Comparison of ENCODE assay signal across 13 cellular contexts in the genomic region with DNA sequence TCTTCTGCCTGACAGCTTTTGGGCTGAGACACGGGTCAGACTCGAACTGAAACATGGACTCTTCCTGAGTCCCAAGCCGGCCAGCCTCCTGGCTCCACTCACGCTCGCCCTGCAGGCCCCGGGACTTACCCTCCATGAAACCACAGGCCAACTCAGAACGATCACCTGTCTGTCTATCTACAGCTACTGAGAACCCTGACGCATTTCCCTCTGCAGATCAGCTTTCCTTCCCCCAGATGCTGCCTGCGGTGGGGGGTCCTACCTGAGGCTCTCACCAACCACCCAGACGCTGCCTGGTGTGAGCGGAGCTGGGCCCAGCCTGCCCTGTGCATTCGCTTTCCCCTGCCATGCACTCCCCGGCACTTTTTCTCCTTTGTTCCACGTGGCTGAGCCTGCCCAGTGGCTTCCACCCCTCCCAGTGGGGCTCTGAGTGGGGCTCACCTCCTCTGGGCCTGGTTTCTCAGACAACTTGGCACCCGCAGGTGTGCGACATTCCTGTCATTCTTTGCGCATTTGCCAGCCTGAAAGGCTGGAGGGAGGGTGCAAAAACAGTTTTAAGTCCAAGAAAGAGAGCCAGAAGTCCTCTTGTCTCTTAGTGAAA.
DNase-seq lines count a peak whose midpoint lies in the region; ATAC-seq and TF ChIP-seq lines count a peak whose summit lies in the region.
"Had no signal": no experiment of that assay in that cellular context is flagged by ENCODE, and none has a peak within 500 bp of the region (broad histone marks: within the 10 kb centered on the region; RNA-seq: fewer than 3 reads in every experiment).

No MANE protein-coding gene starts in this region.

- peaks cover 22% of the 10 kb centered on the region for H3K4me1 Mint-ChIP-seq in MCF 10A (ENCODE audit: insufficient read depth, unreplicated experiment)
- no peaks in the 10 kb centered on the region for H3K4me1 Mint-ChIP-seq in activated CD4-positive, alpha-beta memory T cell treated with anti-CD3 and anti-CD28 coated beads, Interleukin-2, amount 10 ng/mL, durations not matched to agents 7 days and 5 days
- H3K4me1 Mint-ChIP-seq: activated naive CD8-positive, alpha-beta T cell treated with anti-CD3 and anti-CD28 coated beads, Interleukin-2, amount 50 U/mL, for 24 hours had no signal

- no peaks in the 10 kb centered on the region for H3K27me3 ChIP-seq in layer of hippocampus (ENCODE audit: control insufficient read depth, insufficient read depth, low read length)
- no peaks in the 10 kb centered on the region for H3K27me3 ChIP-seq in thyroid gland

- intact Hi-C loops in MCF 10A (cut with micrococcal nuclease) (no loop called here), thyroid gland (cut with DNase I) (no loop called here)

- BruUV-seq in MCF 10A (replicated peaks; lab: Mats Ljungman, UMichigan): no TSS peak

- H3K27ac Mint-ChIP-seq in MCF 10A (ENCODE audit: low read depth, unreplicated experiment): peak overlapping the region; percentile 91
- no peak overlapping the region for H3K27ac Mint-ChIP-seq in activated CD4-positive, alpha-beta memory T cell treated with anti-CD3 and anti-CD28 coated beads, Interleukin-2, amount 10 ng/mL, durations not matched to agents 7 days and 5 days
- H3K27ac Mint-ChIP-seq: activated naive CD8-positive, alpha-beta T cell treated with anti-CD3 and anti-CD28 coated beads, Interleukin-2, amount 50 U/mL, for 24 hours had no signal

- ATAC-seq in HG03439 (IDR thresholded peaks at IDR 0.05; ENCODE audit: unreplicated experiment): no peak
- ATAC-seq: activated naive CD8-positive, alpha-beta T cell treated with anti-CD3 and anti-CD28 coated beads, Interleukin-2, amount 50 U/mL, for 24 hours had no signal

- POLR2A ChIA-PET in MCF 10A (lab: Yijun Ruan, JAX): interaction anchor here (0.5 to 1.0 kb wide), 3 partner anchors 405 to 500 kb away, joined by 3 read pairs; no protein-coding TSS in a partner anchor
- POLR2A ChIA-PET in activated CD4-positive, alpha-beta memory T cell treated with anti-CD3 and anti-CD28 coated beads, Interleukin-2, amount 10 ng/mL, durations not matched to agents 7 days and 5 days (lab: Charles Lee): no interaction called here

- CTCF ChIA-PET in MCF 10A (lab: Yijun Ruan, JAX): interaction anchor here (0.5 to 1.1 kb wide), 4 partner anchors 11 to 359 kb away, joined by 3 to 4 read pairs (median 3); no protein-coding TSS in a partner anchor
- CTCF ChIA-PET in activated CD4-positive, alpha-beta memory T cell treated with anti-CD3 and anti-CD28 coated beads, Interleukin-2, amount 10 ng/mL, durations not matched to agents 7 days and 5 days (lab: Charles Lee): no interaction called here

- TF ChIP-seq CTCF in MCF 10A (IDR thresholded peaks at IDR 0.05; ENCODE audit: unreplicated experiment) (no peak), thyroid gland (IDR thresholded peaks at IDR 0.05) (no peak)

- TF ChIP-seq POLR2A in thyroid gland (IDR thresholded peaks at IDR 0.05): peak in 1 of 2 donors; percentile 54

- DNase-seq in activated effector memory CD4-positive, alpha-beta T cell treated with anti-CD3 and anti-CD28 coated beads, Interleukin-2, amount 50 U/mL, for 16 hours: peak; percentile 33
- no peak for DNase-seq in activated effector memory CD4-positive, alpha-beta T cell treated with Interleukin-2 at 50 U/mL for 16 hours
- DNase-seq in MCF 10A (ENCODE audit: unreplicated experiment) (peak; percentile 35), thyroid gland (peak; percentile 97), epidermal melanocyte (ENCODE audit: insufficient read length, low spot score) (no peak)
- DNase-seq in activated CD4-positive, alpha-beta memory T cell treated with anti-CD3 and anti-CD28 coated beads, Interleukin-2, amount 10 ng/mL, durations not matched to agents 7 days and 5 days: no peak
- DNase-seq: activated CD4-positive, alpha-beta T cell treated with anti-CD3 and anti-CD28 coated beads, Interleukin-2, amount 50 U/mL, for 4 hours; activated naive CD8-positive, alpha-beta T cell treated with anti-CD3 and anti-CD28 coated beads, Interleukin-2, amount 50 U/mL, for 24 hours; EL; GOT3; NCI-H524 had no signal

- no peaks in the 10 kb centered on the region for H3K36me3 Mint-ChIP-seq in MCF 10A (ENCODE audit: insufficient read depth, unreplicated experiment)
- H3K36me3 Mint-ChIP-seq in activated CD4-positive, alpha-beta memory T cell treated with anti-CD3 and anti-CD28 coated beads, Interleukin-2, amount 10 ng/mL, durations not matched to agents 7 days and 5 days (ENCODE audit: low read depth): no peaks in the 10 kb centered on the region

- no peaks in the 10 kb centered on the region for H3K9me3 ChIP-seq in thyroid gland

- 37 to 39% methylated on average over 15 to 17 of the region's 17 CpGs for WGBS in thyroid gland, 2 donors

- peak overlapping the region; percentile 60 for H3K4me3 Mint-ChIP-seq in MCF 10A (ENCODE audit: unreplicated experiment)
- no peak overlapping the region for H3K4me3 Mint-ChIP-seq in activated CD4-positive, alpha-beta memory T cell treated with anti-CD3 and anti-CD28 coated beads, Interleukin-2, amount 10 ng/mL, durations not matched to agents 7 days and 5 days
- H3K4me3 Mint-ChIP-seq: activated naive CD8-positive, alpha-beta T cell treated with anti-CD3 and anti-CD28 coated beads, Interleukin-2, amount 50 U/mL, for 24 hours had no signal

- H3K36me3 ChIP-seq in thyroid gland: no peaks in the 10 kb centered on the region

- no peaks in the 10 kb centered on the region for H3K27me3 Mint-ChIP-seq in MCF 10A (ENCODE audit: insufficient read depth, unreplicated experiment)
- no peaks in the 10 kb centered on the region for H3K27me3 Mint-ChIP-seq in activated CD4-positive, alpha-beta memory T cell treated with anti-CD3 and anti-CD28 coated beads, Interleukin-2, amount 10 ng/mL, durations not matched to agents 7 days and 5 days

- no peaks in the 10 kb centered on the region for H3K9me3 Mint-ChIP-seq in MCF 10A (ENCODE audit: unreplicated experiment)
- no peaks in the 10 kb centered on the region for H3K9me3 Mint-ChIP-seq in activated CD4-positive, alpha-beta memory T cell treated with anti-CD3 and anti-CD28 coated beads, Interleukin-2, amount 10 ng/mL, durations not matched to agents 7 days and 5 days
- H3K9me3 Mint-ChIP-seq: activated naive CD8-positive, alpha-beta T cell treated with anti-CD3 and anti-CD28 coated beads, Interleukin-2, amount 50 U/mL, for 24 hours had no signal

- peaks cover 39 to 49% of the 10 kb centered on the region in 2 donors for H3K4me1 ChIP-seq in thyroid gland

- no peak overlapping the region for H3K4me3 ChIP-seq in thyroid gland (replicated peaks in 1 of 3)

- peak overlapping the region; percentile 57 for H3K27ac ChIP-seq in layer of hippocampus (ENCODE audit: low read depth, low read length)
- H3K27ac ChIP-seq in thyroid gland: peak overlapping the region; percentile 69 to 96 (median 89)

Comparison
In these comparisons a context has a peak if more than half of its experiments do, and no peak if none do; other contexts are left out.
1. DNase-seq: peak in activated effector memory CD4-positive, alpha-beta T cell treated with anti-CD3 and anti-CD28 coated beads, Interleukin-2, amount 50 U/mL, for 16 hours (single experiment), MCF 10A (single experiment) and thyroid gland (2 of 2); none in activated effector memory CD4-positive, alpha-beta T cell treated with Interleukin-2 at 50 U/mL for 16 hours (single experiment), epidermal melanocyte (single experiment) and activated CD4-positive, alpha-beta memory T cell treated with anti-CD3 and anti-CD28 coated beads, Interleukin-2, amount 10 ng/mL, durations not matched to agents 7 days and 5 days (single experiment).